14 cellular contexts compared by ENCODE assay signal in the genomic region with DNA sequence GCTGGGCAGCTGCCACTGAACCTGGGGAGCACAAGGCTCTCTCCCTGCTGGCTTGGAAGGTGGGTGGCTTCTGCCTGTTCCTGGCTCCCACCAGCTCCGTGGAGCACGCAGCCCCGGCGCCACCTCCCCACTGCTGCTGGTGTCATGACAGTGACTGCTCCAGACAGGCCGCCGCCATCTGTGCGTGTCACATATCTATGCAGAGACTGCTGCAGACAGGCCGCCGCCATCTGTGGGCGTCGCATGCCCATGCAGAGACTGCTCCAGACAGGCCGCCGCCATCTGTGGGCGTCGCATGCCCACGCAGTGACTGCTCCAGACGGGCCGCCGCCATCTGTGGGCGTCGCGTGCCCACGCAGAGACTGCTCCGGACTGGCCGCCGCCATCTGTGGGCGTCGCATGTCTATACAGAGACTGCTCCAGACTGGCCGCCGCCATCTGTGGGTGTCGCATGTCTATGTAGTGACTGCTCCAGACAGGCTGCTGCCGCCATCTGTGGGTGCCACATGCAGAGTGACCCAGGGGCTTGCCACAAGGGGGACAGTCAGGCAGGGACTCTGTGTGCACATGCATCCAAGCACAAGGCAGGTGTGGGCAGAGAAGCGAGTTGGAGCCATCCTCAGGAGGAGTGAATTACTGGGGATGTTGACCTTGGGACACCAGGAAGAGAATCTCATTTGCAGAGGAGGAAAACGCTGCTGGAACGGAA.
"Had no signal": no experiment of that assay in that cellular context is flagged by ENCODE, and none has a peak within 500 bp of the region (broad histone marks: within the 10 kb centered on the region; RNA-seq: fewer than 3 reads in every experiment).

No MANE protein-coding gene starts in this region.

- H3K27ac Mint-ChIP-seq: activated CD4-positive, alpha-beta memory T cell treated with anti-CD3 and anti-CD28 coated beads, Interleukin-2, amount 10 ng/mL, durations not matched to agents 7 days and 5 days; stimulated activated naive CD8-positive, alpha-beta T cell treated with anti-CD3 and anti-CD28 coated beads, Interleukin-15, Interleukin-2, amounts not matched to agents 100 ng/mL and 50 ng/mL, for 24 hours; T-helper 1 cell treated with Interleukin-12 subunit alpha and Interleukin-12 subunit beta and Interleukin-4 antibody, amounts not matched to agents 30 μg/mL and 1 μg/mL, for 36 hours had no signal

- H3K9me3 Mint-ChIP-seq: activated CD4-positive, alpha-beta memory T cell treated with anti-CD3 and anti-CD28 coated beads, Interleukin-2, amount 10 ng/mL, durations not matched to agents 7 days and 5 days; naive thymus-derived CD4-positive, alpha-beta T cell; stimulated activated naive CD8-positive, alpha-beta T cell treated with anti-CD3 and anti-CD28 coated beads, Interleukin-15, Interleukin-2, amounts not matched to agents 100 ng/mL and 50 ng/mL, for 24 hours; T-helper 1 cell treated with Interleukin-12 subunit alpha and Interleukin-12 subunit beta and Interleukin-4 antibody, amounts not matched to agents 30 μg/mL and 1 μg/mL, for 36 hours had no signal

- H3K4me3 ChIP-seq: ascending aorta, esophagus squamous epithelium, pancreas, vagina had no signal

- H3K27me3 ChIP-seq: ascending aorta, pancreas, vagina had no signal

- ATAC-seq: left lobe of liver; naive thymus-derived CD4-positive, alpha-beta T cell; pancreas had no signal

- H3K36me3 ChIP-seq: ascending aorta, esophagus squamous epithelium, pancreas, vagina had no signal

- H3K27me3 Mint-ChIP-seq: naive thymus-derived CD4-positive, alpha-beta T cell; stimulated activated naive CD8-positive, alpha-beta T cell treated with anti-CD3 and anti-CD28 coated beads, Interleukin-15, Interleukin-2, amounts not matched to agents 100 ng/mL and 50 ng/mL, for 24 hours had no signal

- H3K4me3 Mint-ChIP-seq: activated CD4-positive, alpha-beta memory T cell treated with anti-CD3 and anti-CD28 coated beads, Interleukin-2, amount 10 ng/mL, durations not matched to agents 7 days and 5 days; stimulated activated naive CD8-positive, alpha-beta T cell treated with anti-CD3 and anti-CD28 coated beads, Interleukin-15, Interleukin-2, amounts not matched to agents 100 ng/mL and 50 ng/mL, for 24 hours; T-helper 1 cell treated with Interleukin-12 subunit alpha and Interleukin-12 subunit beta and Interleukin-4 antibody, amounts not matched to agents 30 μg/mL and 1 μg/mL, for 36 hours had no signal

- H3K27ac ChIP-seq: ascending aorta, esophagus squamous epithelium, pancreas, vagina had no signal

- H3K9me3 ChIP-seq: ascending aorta, esophagus squamous epithelium, pancreas, vagina had no signal

- DNase-seq: activated CD4-positive, alpha-beta memory T cell treated with anti-CD3 and anti-CD28 coated beads, Interleukin-2, amount 10 ng/mL, durations not matched to agents 7 days and 5 days; activated CD4-positive, alpha-beta T cell treated with anti-CD3 and anti-CD28 coated beads for 1 hour; activated T-cell treated with anti-CD3 and anti-CD28 coated beads, Interleukin-2, amount 50 U/mL, for 48 hours; esophagus squamous epithelium; foreskin fibroblast; mammary epithelial cell; naive thymus-derived CD4-positive, alpha-beta T cell; stimulated activated CD4-positive, alpha-beta T cell treated with anti-CD3 and anti-CD28 coated beads, Interleukin-4, amount 100 ng/mL, for 1 hour had no signal
